Comparison of ENCODE assay signal across 1 cellular context in genomic region chr13:91359566-91359965, GRCh38.
TF ChIP-seq lines count a peak whose summit lies in the region.

No MANE protein-coding gene starts in this region.

TF ChIP-seq in HepG2, 621 proteins besides CTCF, POLR2A, EP300 and RAD21:
- TF ChIP-seq DNMT3B (CRISPR knock-in tag; conservative IDR thresholded peaks at IDR 0.05) (no peak), ZNF550 (CRISPR knock-in tag; IDR thresholded peaks at IDR 0.05; ENCODE audit: borderline replicate concordance) (no peak), RAD51 (IDR thresholded peaks at IDR 0.05; ENCODE audit: borderline replicate concordance) (no peak)
TF ChIP-seq in HepG2: peak in this region for 0.
